Comparison of ENCODE assay signal across 17 cellular contexts in genomic region chr3:29605845-29606244, GRCh38.
DNase-seq lines count a peak whose midpoint lies in the region; ATAC-seq, FAIRE-seq and TF ChIP-seq lines count a peak whose summit lies in the region.
"Had no signal": no experiment of that assay in that cellular context is flagged by ENCODE, and none has a peak within 500 bp of the region (broad histone marks: within the 10 kb centered on the region; RNA-seq: fewer than 3 reads in every experiment).

No MANE protein-coding gene starts in this region.

- H3K27me3 Mint-ChIP-seq in activated naive CD4-positive, alpha-beta T cell treated with anti-CD3 and anti-CD28 coated beads for 36 hours (ENCODE audit: low read depth), result peaks cover 2% of the 10 kb centered on the region
- H3K27me3 Mint-ChIP-seq: memory B cell had no signal

- no peak overlapping the region for H3K27ac ChIP-seq in left lung
- H3K27ac ChIP-seq: C4-2B had no signal

- DNase-seq in COLO829 (ENCODE audit: low spot score) (peak; percentile 9), OCI-M1 (lab: John Stamatoyannopoulos, UW) (peak; percentile 14), fibroblast of gingiva (ENCODE audit: low read depth) (peak; percentile 83), skeletal muscle cell (ENCODE audit: low read depth) (peak; percentile 73), frontal cortex (ENCODE audit: low spot score in 2 of 2) (no peak), left lung (no peak)
- no peak for DNase-seq in activated naive CD4-positive, alpha-beta T cell treated with anti-CD3 and anti-CD28 coated beads for 36 hours
- DNase-seq: activated CD8-positive, alpha-beta memory T cell treated with anti-CD3 and anti-CD28 coated beads for 24 hours; DMS53; glutamatergic neuron; KG1; right cardiac atrium; stimulated activated CD4-positive, alpha-beta T cell treated with anti-CD3 and anti-CD28 coated beads, Interleukin-1b, Interleukin-23, amount 100 ng/mL, for 48 hours had no signal

- H3K4me1 Mint-ChIP-seq in activated naive CD4-positive, alpha-beta T cell treated with anti-CD3 and anti-CD28 coated beads for 36 hours (ENCODE audit: low read depth), result no peaks in the 10 kb centered on the region
- H3K4me1 Mint-ChIP-seq: memory B cell had no signal

- ATAC-seq in left lung, result no peak
- ATAC-seq: WTC11 had no signal

- H3K4me3 ChIP-seq in skeletal muscle cell (ENCODE audit: low read depth, low read length) (no peak overlapping the region), left lung (no peak overlapping the region)

- intact Hi-C loops in left lung (cut with DNase I), result no loop called here
- intact Hi-C loops in activated naive CD4-positive, alpha-beta T cell treated with anti-CD3 and anti-CD28 coated beads for 36 hours (cut with micrococcal nuclease), result no loop called here

- no peak for FAIRE-seq in frontal cortex (lab: Jason Lieb, UNC)
- FAIRE-seq: GM19239 had no signal

- H3K27me3 ChIP-seq in left lung, result no peaks in the 10 kb centered on the region

- no peak overlapping the region for H3K4me3 Mint-ChIP-seq in activated naive CD4-positive, alpha-beta T cell treated with anti-CD3 and anti-CD28 coated beads for 36 hours
- H3K4me3 Mint-ChIP-seq: memory B cell, WTC11 had no signal

- H3K27ac Mint-ChIP-seq in activated naive CD4-positive, alpha-beta T cell treated with anti-CD3 and anti-CD28 coated beads for 36 hours, result no peak overlapping the region
- H3K27ac Mint-ChIP-seq: memory B cell, WTC11 had no signal

- TF ChIP-seq CTCF in left lung (IDR thresholded peaks at IDR 0.05), result no peak

- no peaks in the 10 kb centered on the region for H3K9me3 ChIP-seq in left lung

- no peaks in the 10 kb centered on the region for H3K36me3 Mint-ChIP-seq in activated naive CD4-positive, alpha-beta T cell treated with anti-CD3 and anti-CD28 coated beads for 36 hours (ENCODE audit: low read depth)
- H3K36me3 Mint-ChIP-seq: memory B cell, WTC11 had no signal

- CTCF ChIA-PET in activated naive CD4-positive, alpha-beta T cell treated with anti-CD3 and anti-CD28 coated beads for 36 hours (lab: Charles Lee), result no interaction called here

- H3K9me3 Mint-ChIP-seq in activated naive CD4-positive, alpha-beta T cell treated with anti-CD3 and anti-CD28 coated beads for 36 hours, result no peaks in the 10 kb centered on the region
- H3K9me3 Mint-ChIP-seq: memory B cell, WTC11 had no signal

- no peaks in the 10 kb centered on the region for H3K4me1 ChIP-seq in left lung

- H3K36me3 ChIP-seq in left lung, result no peaks in the 10 kb centered on the region

Comparison
In these comparisons a context has a peak if more than half of its experiments do, and no peak if none do; other contexts are left out.
1. DNase-seq: peak in COLO829 (single experiment), OCI-M1 (single experiment), fibroblast of gingiva (single experiment) and skeletal muscle cell (single experiment); none in frontal cortex (0 of 2), left lung (0 of 2) and activated naive CD4-positive, alpha-beta T cell treated with anti-CD3 and anti-CD28 coated beads for 36 hours (single experiment).